Comparison of ENCODE assay signal across 10 cellular contexts in genomic region chr13:102726430-102726829, GRCh38. TPM values are rescaled to one million over a fixed set of nuclear protein-coding genes. Genes with fewer than 3 reads are reported as not detected.
DNase-seq lines count a peak whose midpoint lies in the region; ATAC-seq, FAIRE-seq and TF ChIP-seq lines count a peak whose summit lies in the region.
"Had no signal": no experiment of that assay in that cellular context is flagged by ENCODE, and none has a peak within 500 bp of the region (broad histone marks: within the 10 kb centered on the region; RNA-seq: fewer than 3 reads in every experiment).

No MANE protein-coding gene starts in this region.

- peaks cover 2% of the 10 kb centered on the region for H3K4me1 Mint-ChIP-seq in CD8-positive, alpha-beta T cell (ENCODE audit: low read depth)

- H3K4me1 ChIP-seq in RWPE2 (ENCODE audit: insufficient read depth, poor library complexity, severe bottlenecking) (peaks cover 13% of the 10 kb centered on the region), kidney (ENCODE audit: control insufficient read depth in 1 of 2, insufficient read depth in 1 of 2, low read depth in 1 of 2, low read length in 2 of 2) (no peaks in the 10 kb centered on the region), gastrocnemius medialis (peaks cover 3 to 11% of the 10 kb centered on the region in 2 donors)
- H3K4me1 ChIP-seq in CD8-positive, alpha-beta T cell (ENCODE audit: insufficient read depth, low read length), result no peaks in the 10 kb centered on the region

- POLR2A ChIA-PET in CD8-positive, alpha-beta T cell (lab: Charles Lee), result no interaction called here

- H3K36me3 Mint-ChIP-seq in CD8-positive, alpha-beta T cell, result no peaks in the 10 kb centered on the region

- peaks cover 8% of the 10 kb centered on the region for H3K27me3 Mint-ChIP-seq in CD8-positive, alpha-beta T cell (ENCODE audit: low read depth)

- H3K27me3 ChIP-seq in RWPE2 (ENCODE audit: insufficient read depth, poor library complexity, severe bottlenecking) (no peaks in the 10 kb centered on the region), gastrocnemius medialis (no peaks in the 10 kb centered on the region)
- no peaks in the 10 kb centered on the region for H3K27me3 ChIP-seq in CD8-positive, alpha-beta T cell (ENCODE audit: insufficient read depth, low read length)
- H3K27me3 ChIP-seq: heart right ventricle had no signal

- TF ChIP-seq POLR2A in gastrocnemius medialis (IDR thresholded peaks at IDR 0.05), result no peak

- H3K4me3 ChIP-seq in RWPE2 (ENCODE audit: severe bottlenecking) (no peak overlapping the region), kidney (ENCODE audit: low read length in 2 of 2) (no peak overlapping the region), gastrocnemius medialis (no peak overlapping the region)
- H3K4me3 ChIP-seq in CD8-positive, alpha-beta T cell (ENCODE audit: low read depth, low read length), result no peak overlapping the region
- H3K4me3 ChIP-seq: heart right ventricle had no signal

- in situ Hi-C loops in gastrocnemius medialis (cut with MboI; ENCODE audit: low sequenced_read_pairs in 4 of 4), result loop anchor here in 1 of 4 donors (10.0 kb wide), 1 partner anchor 152 kb away; no protein-coding TSS in a partner anchor

- H3K27ac ChIP-seq in RWPE2 (ENCODE audit: poor library complexity, severe bottlenecking), result no peak overlapping the region
- no peak overlapping the region for H3K27ac ChIP-seq in kidney (ENCODE audit: low read depth in 2 of 2, low read length in 2 of 2)
- no peak overlapping the region for H3K27ac ChIP-seq in gastrocnemius medialis
- H3K27ac ChIP-seq in CD8-positive, alpha-beta T cell (ENCODE audit: low read depth, low read length), result no peak overlapping the region
- H3K27ac ChIP-seq: heart right ventricle had no signal

- TF ChIP-seq CTCF in RWPE2 (IDR thresholded peaks at IDR 0.05; ENCODE audit: poor library complexity, severe bottlenecking) (peak; percentile 17), kidney (IDR thresholded peaks at IDR 0.05; ENCODE audit: borderline replicate concordance, extremely low read depth, insufficient read depth) (peak; percentile 11), gastrocnemius medialis (IDR thresholded peaks at IDR 0.05 in 4 of 5, conservative IDR thresholded peaks at IDR 0.05 in 1 of 5) (no peak)
- no peak for TF ChIP-seq CTCF in CD8-positive, alpha-beta T cell (IDR thresholded peaks at IDR 0.05)

- H3K4me3 Mint-ChIP-seq in CD8-positive, alpha-beta T cell, result no peak overlapping the region

- H3K27ac Mint-ChIP-seq in CD8-positive, alpha-beta T cell, result no peak overlapping the region

- H3K36me3 ChIP-seq in RWPE2 (ENCODE audit: low read depth) (no peaks in the 10 kb centered on the region), kidney (ENCODE audit: control insufficient read depth in 1 of 2, insufficient read depth in 2 of 2, low read length in 2 of 2) (no peaks in the 10 kb centered on the region), gastrocnemius medialis (no peaks in the 10 kb centered on the region)
- no peaks in the 10 kb centered on the region for H3K36me3 ChIP-seq in CD8-positive, alpha-beta T cell (ENCODE audit: insufficient read depth, low read length)
- H3K36me3 ChIP-seq: heart right ventricle had no signal

- intact Hi-C loops in kidney (cut with DNase I) (no loop called here), gastrocnemius medialis (cut with DNase I; ENCODE audit: low total_unique reads) (loop anchor here (5.0 kb wide), 1 partner anchor 76 kb away; no protein-coding TSS in a partner anchor)
- intact Hi-C loops in CD8-positive, alpha-beta T cell (cut with DNase I, micrococcal nuclease), result no loop called here

- H3K9me3 Mint-ChIP-seq in CD8-positive, alpha-beta T cell, result no peaks in the 10 kb centered on the region

- FAIRE-seq in kidney (lab: Jason Lieb, UNC), result no peak

- H3K9ac ChIP-seq in kidney (ENCODE audit: low read length in 2 of 2), result no peak overlapping the region

- H3K9me3 ChIP-seq in RWPE2 (ENCODE audit: severe bottlenecking) (no peaks in the 10 kb centered on the region), kidney (ENCODE audit: control insufficient read depth in 1 of 2, low read length in 2 of 2) (no peaks in the 10 kb centered on the region), gastrocnemius medialis (no peaks in the 10 kb centered on the region)
- H3K9me3 ChIP-seq in CD8-positive, alpha-beta T cell (ENCODE audit: low read length), result no peaks in the 10 kb centered on the region

- CTCF ChIA-PET in CD8-positive, alpha-beta T cell (lab: Charles Lee), result interaction anchor here (2.2 kb wide), 1 partner anchor 145 kb away, joined by 10 read pairs; no protein-coding TSS in a partner anchor

- peak; percentile 55 for ATAC-seq in HG03520 (IDR thresholded peaks at IDR 0.05; ENCODE audit: unreplicated experiment)
- peak; percentile 40; the same call in 2 of the 3 replicates for ATAC-seq in RWPE2 (ENCODE audit: low read depth)
- ATAC-seq in gastrocnemius medialis, result no peak
- ATAC-seq in CD8-positive, alpha-beta T cell, result no peak
- ATAC-seq: heart right ventricle had no signal

- peak; percentile 1 for DNase-seq in NCI-H2107 treated with DMSO at 0.1 percent for 48 hours (lab: John Stamatoyannopoulos, UW; ENCODE audit: unreplicated experiment)
- DNase-seq in NCI-H2107 (lab: John Stamatoyannopoulos, UW), result no peak
- no peak for DNase-seq in RWPE2 (ENCODE audit: low spot score)
- no peak for DNase-seq in kidney
- DNase-seq in gastrocnemius medialis, result no peak
- no peak for DNase-seq in DMS79 (lab: John Stamatoyannopoulos, UW)
- DNase-seq in CD8-positive, alpha-beta T cell, result no peak
- DNase-seq: cerebellar nuclear complex, heart right ventricle had no signal

RNA-seq across cellular contexts. Expression of gene METTL21C, which starts 31.6 kb away (rescaled TPM):
- total RNA-seq in kidney (not detected), gastrocnemius medialis (1 to 10 TPM in 1 of 4 donors, not detected in 3; 2.2 TPM)
- not detected for polyA plus RNA-seq in kidney (ENCODE audit: insufficient read depth, low read depth, low replicate concordance)
- not detected for total RNA-seq in CD8-positive, alpha-beta T cell
- total RNA-seq: heart right ventricle had no signal
- polyA plus RNA-seq: heart right ventricle had no signal

RNA-seq across cellular contexts. Expression of gene TEX30, which starts 47.2 kb away (rescaled TPM):
- total RNA-seq in kidney, result 9.9 TPM
- 22.7 TPM for polyA plus RNA-seq in kidney (ENCODE audit: insufficient read depth, low read depth, low replicate concordance)
- 10 to 100 TPM in 2 of 4 donors, 1 to 10 TPM in 2; 3.5 to 11.6 (median 10.2) TPM for total RNA-seq in gastrocnemius medialis
- total RNA-seq in CD8-positive, alpha-beta T cell, result 10 to 100 TPM; 10.4 to 10.9 TPM

Comparison
In these comparisons a context has a peak if more than half of its experiments do, and no peak if none do; other contexts are left out.
1. ATAC-seq: peak in HG03520 (single experiment) and RWPE2 (single experiment); none in gastrocnemius medialis (0 of 2) and CD8-positive, alpha-beta T cell (single experiment).
2. CTCF ChIP-seq: peak in RWPE2 (single experiment) and kidney (single experiment); none in gastrocnemius medialis (0 of 5) and CD8-positive, alpha-beta T cell (single experiment).